Comparison of ENCODE assay signal across 30 cellular contexts in genomic region chr2:240645346-240646060, GRCh38. TPM values are rescaled to one million over a fixed set of nuclear protein-coding genes. Genes with fewer than 3 reads are reported as not detected.
A peak's percentile ranks its signal among the peaks of the same experiment; 100 is the strongest.
DNase-seq lines count a peak whose midpoint lies in the region; ATAC-seq and TF ChIP-seq lines count a peak whose summit lies in the region.
"Had no signal": no experiment of that assay in that cellular context is flagged by ENCODE, and none has a peak within 500 bp of the region (broad histone marks: within the 10 kb centered on the region; RNA-seq: fewer than 3 reads in every experiment).

No MANE protein-coding gene starts in this region.

- no peak overlapping the region for H3K18ac ChIP-seq in H9 (ENCODE audit: insufficient read length, low read depth, low read length)

- ATAC-seq in left ventricle myocardium superior (no peak), lung (ENCODE audit: insufficient read depth, low FRiP score) (no peak), GM21381 (IDR thresholded peaks at IDR 0.05; ENCODE audit: unreplicated experiment) (no peak), GM18873 (IDR thresholded peaks at IDR 0.05; ENCODE audit: low FRiP score, unreplicated experiment) (no peak)
- ATAC-seq: activated CD4-positive, CD25-positive, alpha-beta regulatory T cell treated with anti-CD3 and anti-CD28 coated beads, Interleukin-2, amount 50 U/mL, for 24 hours; activated T-cell treated with anti-CD3 and anti-CD28 coated beads, Interleukin-2, amount 50 U/mL, for 72 hours; stimulated activated naive B cell treated with anti-CD40 and anti-IgM and Interleukin-4, amounts not matched to agents 10 μg/mL and 1 μg/mL and 100 μg/mL, for 72 hours had no signal

- H3K4me1 ChIP-seq in right atrium auricular region (no peaks in the 10 kb centered on the region), H9 (ENCODE audit: insufficient read depth, low read length) (no peaks in the 10 kb centered on the region), lung (ENCODE audit: control insufficient read depth in 2 of 2, insufficient read depth in 2 of 2, low read length in 2 of 2) (no peaks in the 10 kb centered on the region)
- H3K4me1 ChIP-seq: suprapubic skin, vagina had no signal

- no peak overlapping the region for H4K91ac ChIP-seq in H9 (ENCODE audit: insufficient read length, low read depth, low read length)

- H3K4ac ChIP-seq in H9 (ENCODE audit: low read depth, low read length): no peak overlapping the region

- no peak overlapping the region for H2BK20ac ChIP-seq in H9 (ENCODE audit: low read depth, low read length, poor library complexity, severe bottlenecking)

- H3K9me3 Mint-ChIP-seq in H9: no peaks in the 10 kb centered on the region; a peak in 2 of 5 replicates
- H3K9me3 Mint-ChIP-seq: activated naive CD4-positive, alpha-beta T cell treated with anti-CD3 and anti-CD28 coated beads, Interleukin-2, amount 50 U/mL, for 24 hours; activated T-cell treated with anti-CD3 and anti-CD28 coated beads, Interleukin-2, amount 50 U/mL, for 72 hours; IgD-negative memory B cell; memory B cell; stimulated activated naive B cell treated with anti-CD40 and anti-IgM and Interleukin-4, amounts not matched to agents 10 μg/mL and 1 μg/mL and 100 μg/mL, for 72 hours had no signal

- H3K4me3 Mint-ChIP-seq in H9: no peak overlapping the region
- H3K4me3 Mint-ChIP-seq: activated naive CD4-positive, alpha-beta T cell treated with anti-CD3 and anti-CD28 coated beads, Interleukin-2, amount 50 U/mL, for 24 hours; activated T-cell treated with anti-CD3 and anti-CD28 coated beads, Interleukin-2, amount 50 U/mL, for 72 hours; memory B cell; stimulated activated naive B cell treated with anti-CD40 and anti-IgM and Interleukin-4, amounts not matched to agents 10 μg/mL and 1 μg/mL and 100 μg/mL, for 72 hours had no signal

- no peak overlapping the region for H3K4me2 ChIP-seq in H9 (ENCODE audit: insufficient read depth, insufficient read length, low read length)

- H3K27ac Mint-ChIP-seq in H9: no peak overlapping the region; a peak in 1 of 7 replicates
- H3K27ac Mint-ChIP-seq: activated naive CD4-positive, alpha-beta T cell treated with anti-CD3 and anti-CD28 coated beads, Interleukin-2, amount 50 U/mL, for 24 hours; activated T-cell treated with anti-CD3 and anti-CD28 coated beads, Interleukin-2, amount 50 U/mL, for 72 hours; memory B cell; stimulated activated naive B cell treated with anti-CD40 and anti-IgM and Interleukin-4, amounts not matched to agents 10 μg/mL and 1 μg/mL and 100 μg/mL, for 72 hours had no signal

- H3K27ac ChIP-seq in right atrium auricular region (no peak overlapping the region), H9 (ENCODE audit: insufficient read length, low read depth, low read length) (no peak overlapping the region), lung (ENCODE audit: low read depth in 1 of 2, low read length in 1 of 2) (no peak overlapping the region)
- H3K27ac ChIP-seq: cardiac muscle cell, neutrophil, suprapubic skin, vagina had no signal

- no peak overlapping the region for H3K9ac ChIP-seq in H9 (ENCODE audit: extremely low read depth, insufficient read length, low read length)

- no peak overlapping the region for H2BK15ac ChIP-seq in H9 (ENCODE audit: low read depth, low read length)

- H3K4me3 ChIP-seq in right atrium auricular region (no peak overlapping the region), lung (no peak overlapping the region)
- H3K4me3 ChIP-seq: cardiac muscle cell, suprapubic skin, vagina had no signal

- WGBS in H9 (ENCODE audit: extremely low coverage, insufficient read length, low lambda C conversion rate): no CpG with 5 or more reads among the region's 21 CpGs
- 91 to 94% methylated on average over 21 of the region's 21 CpGs for WGBS in lung, 2 donors

- peaks cover 9 to 17% of the 10 kb centered on the region in 2 experiments for H3K4me1 Mint-ChIP-seq in H9

- H3K36me3 ChIP-seq in right atrium auricular region (no peaks in the 10 kb centered on the region), lung (ENCODE audit: control insufficient read depth in 2 of 2, insufficient read depth in 2 of 2, low read length in 2 of 2) (no peaks in the 10 kb centered on the region)
- H3K36me3 ChIP-seq: cardiac muscle cell, neutrophil, suprapubic skin, vagina had no signal

- H3K23me2 ChIP-seq in H9 (ENCODE audit: insufficient read length, low read depth, low read length, poor library complexity, severe bottlenecking): no peaks in the 10 kb centered on the region

- H3K14ac ChIP-seq in H9 (ENCODE audit: insufficient read depth, low read length): no peak overlapping the region; the same call in 1 of the 2 replicates

- no peak overlapping the region for H2BK120ac ChIP-seq in H9 (ENCODE audit: low read depth, low read length, poor library complexity, severe bottlenecking)

- H3K56ac ChIP-seq in H9 (ENCODE audit: insufficient read length, low read depth, low read length): no peak overlapping the region

- H3K9me3 ChIP-seq in right atrium auricular region (no peaks in the 10 kb centered on the region), H9 (ENCODE audit: control insufficient read depth, low read depth, low read length) (no peaks in the 10 kb centered on the region), lung (ENCODE audit: control insufficient read depth in 2 of 2, insufficient read depth in 1 of 2, low read length in 1 of 2) (peaks cover 0 to 7% of the 10 kb centered on the region in 2 donors)
- H3K9me3 ChIP-seq: neutrophil, suprapubic skin, vagina had no signal

- H3K27me3 Mint-ChIP-seq in H9 (ENCODE audit: low read depth): peaks cover 42% of the 10 kb centered on the region
- H3K27me3 Mint-ChIP-seq: activated naive CD4-positive, alpha-beta T cell treated with anti-CD3 and anti-CD28 coated beads, Interleukin-2, amount 50 U/mL, for 24 hours had no signal

- no peak overlapping the region for H4K5ac ChIP-seq in H9 (ENCODE audit: insufficient read length, low read depth, low read length)

- no peak overlapping the region for H3K23ac ChIP-seq in H9 (ENCODE audit: insufficient read length, low read depth, low read length)

- H3K36me3 Mint-ChIP-seq in H9 (ENCODE audit: insufficient read depth in 1 of 3, low read depth in 3 of 3): no peaks in the 10 kb centered on the region
- H3K36me3 Mint-ChIP-seq: activated naive CD4-positive, alpha-beta T cell treated with anti-CD3 and anti-CD28 coated beads, Interleukin-2, amount 50 U/mL, for 24 hours; IgD-negative memory B cell; memory B cell; stimulated activated naive B cell treated with anti-CD40 and anti-IgM and Interleukin-4, amounts not matched to agents 10 μg/mL and 1 μg/mL and 100 μg/mL, for 72 hours had no signal

- H3K27me3 ChIP-seq in right atrium auricular region (no peaks in the 10 kb centered on the region), H9 (ENCODE audit: insufficient read depth, low read length) (no peaks in the 10 kb centered on the region), lung (ENCODE audit: control insufficient read depth, insufficient read depth) (peaks cover 3% of the 10 kb centered on the region)
- H3K27me3 ChIP-seq: cardiac muscle cell, vagina had no signal

- no peaks in the 10 kb centered on the region for H3K79me1 ChIP-seq in H9 (ENCODE audit: insufficient read depth, low read depth, low read length, poor library complexity, severe bottlenecking)

- DNase-seq in right atrium auricular region (ENCODE audit: low spot score) (peak; percentile 21), left ventricle myocardium superior (no peak), H9 (peak; percentile 8), lung (ENCODE audit: low spot score) (peak; percentile 19), G401 (ENCODE audit: low spot score) (no peak)
- DNase-seq: activated T-cell treated with anti-CD3 and anti-CD28 coated beads, Interleukin-2, amount 50 U/mL, for 72 hours; anterior cingulate cortex; DMS153; NCI-H2081 treated with DMSO at 0.1 percent for 48 hours; NCI-H82; OCI-M1; small intestine; stimulated activated CD4-positive, alpha-beta T cell treated with anti-CD3 and anti-CD28 coated beads, Interleukin-2, amount 100 ng/mL, for 24 hours; stimulated activated naive B cell treated with anti-CD40 and anti-IgM and Interleukin-4, amounts not matched to agents 10 μg/mL and 1 μg/mL and 100 μg/mL, for 72 hours had no signal

- H2AK5ac ChIP-seq in H9 (ENCODE audit: insufficient read length, low read length): no peak overlapping the region

- no peak overlapping the region for H3T11ph ChIP-seq in H9 (ENCODE audit: low read length)

- H2BK5ac ChIP-seq in H9 (ENCODE audit: insufficient read length, low read length): no peak overlapping the region

- H2AFZ ChIP-seq in H9 (ENCODE audit: low read length): no peak overlapping the region

- intact Hi-C loops in left ventricle myocardium superior (cut with micrococcal nuclease): no loop called here

- TF ChIP-seq CTCF in right atrium auricular region (IDR thresholded peaks at IDR 0.05) (no peak), H9 (conservative IDR thresholded peaks at IDR 0.05) (no peak), lung (IDR thresholded peaks at IDR 0.05; ENCODE audit: control extremely low read depth, extremely low read depth) (no peak)

- H4K8ac ChIP-seq in H9 (replicated peaks; ENCODE audit: insufficient read length, low read depth, low read length): no peak overlapping the region

- H2BK12ac ChIP-seq in H9 (ENCODE audit: insufficient read length, low read depth, low read length): no peak overlapping the region

- H3K79me2 ChIP-seq in H9 (ENCODE audit: insufficient read depth, low read length): no peaks in the 10 kb centered on the region

- H4K20me1 ChIP-seq in H9 (ENCODE audit: control insufficient read depth, insufficient read depth, insufficient read length): no peaks in the 10 kb centered on the region

- in situ Hi-C loops in G401 (cut with HindIII; ENCODE audit: low sequenced_read_pairs): no loop called here

RNA-seq across cellular contexts. Expression of gene GPR35, which starts 20.2 kb away (rescaled TPM):
- total RNA-seq in right atrium auricular region (under 1 TPM; 0.56 to 0.86 TPM), left ventricle myocardium superior (2.1 TPM), H9 (2021) (0.66 and 1.4 TPM in 2 replicates), lung (1 to 10 TPM; 2.3 to 4.4 TPM)
- 10 to 100 TPM in 1 of 2 donors, 1 to 10 TPM in 1; 3.9 to 10.3 TPM for polyA plus RNA-seq in lung
- 0.86 TPM in 1 of 2 replicates, not detected in the other for total RNA-seq in G401 (2014; rRNA removed; shearing (Covaris generic))
- total RNA-seq: H1 had no signal
- polyA plus RNA-seq: IgD-negative memory B cell had no signal

RNA-seq across cellular contexts. Expression of gene AQP12B, which starts 37.2 kb away (rescaled TPM):
- not detected for total RNA-seq in right atrium auricular region
- total RNA-seq in left ventricle myocardium superior: not detected
- total RNA-seq in H9 (2021): not detected in 2 replicates
- under 1 TPM in 1 of 2 donors, not detected in 1; 0.15 TPM for total RNA-seq in lung
- not detected for polyA plus RNA-seq in lung
- not detected in 2 replicates for total RNA-seq in G401 (2014; rRNA removed; shearing (Covaris generic))
- total RNA-seq: activated CD8-positive, alpha-beta memory T cell treated with anti-CD3 and anti-CD28 coated beads for 36 hours; activated T-cell treated with anti-CD3 and anti-CD28 coated beads, Interleukin-2, amount 50 U/mL, for 72 hours; cardiac muscle cell; endothelial cell of umbilical vein; glomerular endothelial cell; H1; kidney epithelial cell; M059J; suprapubic skin; vagina had no signal
- polyA plus RNA-seq: cardiac muscle cell, endothelial cell of umbilical vein, H1, IgD-negative memory B cell had no signal

RNA-seq across cellular contexts. Expression of gene AQP12A, which starts 46.2 kb away (rescaled TPM):
- total RNA-seq in right atrium auricular region (not detected), left ventricle myocardium superior (not detected), H9 (2021) (not detected in 2 replicates), lung (not detected)
- polyA plus RNA-seq in lung: not detected
- total RNA-seq in G401 (2014; rRNA removed; shearing (Covaris generic)): not detected in 2 replicates
- total RNA-seq: activated CD8-positive, alpha-beta memory T cell treated with anti-CD3 and anti-CD28 coated beads for 36 hours; activated T-cell treated with anti-CD3 and anti-CD28 coated beads, Interleukin-2, amount 50 U/mL, for 72 hours; cardiac muscle cell; endothelial cell of umbilical vein; glomerular endothelial cell; H1; kidney epithelial cell; M059J; suprapubic skin; vagina had no signal
- polyA plus RNA-seq: cardiac muscle cell, endothelial cell of umbilical vein, H1, IgD-negative memory B cell had no signal

RNA-seq across cellular contexts. Expression of gene CAPN10, which starts 59.0 kb away (rescaled TPM):
- total RNA-seq in right atrium auricular region (10 to 100 TPM; 14.1 to 14.6 TPM), left ventricle myocardium superior (51.2 TPM), H9 (2021) (45.0 and 47.4 TPM in 2 replicates), lung (10 to 100 TPM; 28.2 to 42.9 TPM)
- 10 to 100 TPM; 28.3 to 38.7 TPM for polyA plus RNA-seq in lung
- 37.6 and 43.0 TPM in 2 replicates for total RNA-seq in G401 (2014; rRNA removed; shearing (Covaris generic))

Comparison
In these comparisons a context has a peak if more than half of its experiments do, and no peak if none do; other contexts are left out.
1. DNase-seq: peak in right atrium auricular region (single experiment), H9 (single experiment) and lung (single experiment); none in left ventricle myocardium superior (single experiment) and G401 (single experiment).